ENCODE assay signal across 1 cellular context in genomic region chr6:105799051-105799450, GRCh38.
TF ChIP-seq lines count a peak whose summit lies in the region.

No MANE protein-coding gene starts in this region.

TF ChIP-seq in WTC11, 78 proteins besides CTCF, POLR2A, EP300 and RAD21 (continued from another document):
- TF ChIP-seq PREB (CRISPR knock-in tag; IDR thresholded peaks at IDR 0.05; ENCODE audit: borderline replicate concordance), result no peak
- TF ChIP-seq HMGA2 (CRISPR knock-in tag; IDR thresholded peaks at IDR 0.05), result no peak
- TF ChIP-seq IRF2 (CRISPR knock-in tag; IDR thresholded peaks at IDR 0.05; ENCODE audit: borderline replicate concordance, low read depth), result no peak
- no peak for TF ChIP-seq NFYB (CRISPR knock-in tag; conservative IDR thresholded peaks at IDR 0.05; ENCODE audit: low read depth)
- TF ChIP-seq ZNF416 (CRISPR knock-in tag; IDR thresholded peaks at IDR 0.05), result no peak
